Comparison of ENCODE assay signal across 3 cellular contexts in the genomic region with DNA sequence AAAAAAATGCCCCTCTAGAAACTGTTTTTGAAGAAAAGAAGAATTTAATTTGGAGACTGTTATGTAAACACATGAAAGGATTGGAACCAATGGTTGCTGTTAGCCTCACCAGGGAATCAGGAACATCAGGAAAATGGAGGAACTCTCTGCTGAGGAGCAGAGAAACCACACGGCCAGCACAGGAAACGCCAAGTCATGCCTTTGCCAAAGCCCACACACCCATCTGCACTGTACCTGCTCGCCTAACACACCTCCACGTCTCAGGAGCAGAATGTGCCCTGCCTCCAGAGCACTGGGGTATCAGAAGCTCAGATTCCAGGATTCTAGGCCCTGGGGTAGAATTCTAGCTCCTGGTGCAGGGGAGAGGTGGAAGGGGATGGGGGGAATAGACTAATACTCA.
TF ChIP-seq lines count a peak whose summit lies in the region.

No MANE protein-coding gene starts in this region.

TF ChIP-seq in GM23338, 12 proteins besides CTCF, POLR2A, EP300 and RAD21:
- TF ChIP-seq EZH2 (IDR thresholded peaks at IDR 0.05; ENCODE audit: low read depth, unreplicated experiment) (no peak), STAT1 (IDR thresholded peaks at IDR 0.05; ENCODE audit: unreplicated experiment) (no peak), JUNB (IDR thresholded peaks at IDR 0.05; ENCODE audit: unreplicated experiment) (no peak), NANOG (IDR thresholded peaks at IDR 0.05; ENCODE audit: borderline replicate concordance) (no peak), ZNF114 (CRISPR knock-in tag; IDR thresholded peaks at IDR 0.05) (no peak)
- TF ChIP-seq, protein P1, sequence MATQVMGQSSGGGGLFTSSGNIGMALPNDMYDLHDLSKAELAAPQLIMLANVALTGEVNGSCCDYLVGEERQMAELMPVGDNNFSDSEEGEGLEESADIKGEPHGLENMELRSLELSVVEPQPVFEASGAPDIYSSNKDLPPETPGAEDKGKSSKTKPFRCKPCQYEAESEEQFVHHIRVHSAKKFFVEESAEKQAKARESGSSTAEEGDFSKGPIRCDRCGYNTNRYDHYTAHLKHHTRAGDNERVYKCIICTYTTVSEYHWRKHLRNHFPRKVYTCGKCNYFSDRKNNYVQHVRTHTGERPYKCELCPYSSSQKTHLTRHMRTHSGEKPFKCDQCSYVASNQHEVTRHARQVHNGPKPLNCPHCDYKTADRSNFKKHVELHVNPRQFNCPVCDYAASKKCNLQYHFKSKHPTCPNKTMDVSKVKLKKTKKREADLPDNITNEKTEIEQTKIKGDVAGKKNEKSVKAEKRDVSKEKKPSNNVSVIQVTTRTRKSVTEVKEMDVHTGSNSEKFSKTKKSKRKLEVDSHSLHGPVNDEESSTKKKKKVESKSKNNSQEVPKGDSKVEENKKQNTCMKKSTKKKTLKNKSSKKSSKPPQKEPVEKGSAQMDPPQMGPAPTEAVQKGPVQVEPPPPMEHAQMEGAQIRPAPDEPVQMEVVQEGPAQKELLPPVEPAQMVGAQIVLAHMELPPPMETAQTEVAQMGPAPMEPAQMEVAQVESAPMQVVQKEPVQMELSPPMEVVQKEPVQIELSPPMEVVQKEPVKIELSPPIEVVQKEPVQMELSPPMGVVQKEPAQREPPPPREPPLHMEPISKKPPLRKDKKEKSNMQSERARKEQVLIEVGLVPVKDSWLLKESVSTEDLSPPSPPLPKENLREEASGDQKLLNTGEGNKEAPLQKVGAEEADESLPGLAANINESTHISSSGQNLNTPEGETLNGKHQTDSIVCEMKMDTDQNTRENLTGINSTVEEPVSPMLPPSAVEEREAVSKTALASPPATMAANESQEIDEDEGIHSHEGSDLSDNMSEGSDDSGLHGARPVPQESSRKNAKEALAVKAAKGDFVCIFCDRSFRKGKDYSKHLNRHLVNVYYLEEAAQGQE (IDR thresholded peaks at IDR 0.05; ENCODE audit: unreplicated experiment): no peak
- TF ChIP-seq, protein P2, sequence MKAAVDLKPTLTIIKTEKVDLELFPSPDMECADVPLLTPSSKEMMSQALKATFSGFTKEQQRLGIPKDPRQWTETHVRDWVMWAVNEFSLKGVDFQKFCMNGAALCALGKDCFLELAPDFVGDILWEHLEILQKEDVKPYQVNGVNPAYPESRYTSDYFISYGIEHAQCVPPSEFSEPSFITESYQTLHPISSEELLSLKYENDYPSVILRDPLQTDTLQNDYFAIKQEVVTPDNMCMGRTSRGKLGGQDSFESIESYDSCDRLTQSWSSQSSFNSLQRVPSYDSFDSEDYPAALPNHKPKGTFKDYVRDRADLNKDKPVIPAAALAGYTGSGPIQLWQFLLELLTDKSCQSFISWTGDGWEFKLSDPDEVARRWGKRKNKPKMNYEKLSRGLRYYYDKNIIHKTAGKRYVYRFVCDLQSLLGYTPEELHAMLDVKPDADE (IDR thresholded peaks at IDR 0.05): no peak

TF ChIP-seq in GM12878, 131 proteins besides CTCF, POLR2A, EP300 and RAD21 (continues in another document):
- TF ChIP-seq IKZF2 (IDR thresholded peaks at IDR 0.05) (no peak), RELA (IDR thresholded peaks at IDR 0.05; ENCODE audit: borderline replicate concordance, partially characterized antibody) (no peak)
- TF ChIP-seq, protein P3, sequence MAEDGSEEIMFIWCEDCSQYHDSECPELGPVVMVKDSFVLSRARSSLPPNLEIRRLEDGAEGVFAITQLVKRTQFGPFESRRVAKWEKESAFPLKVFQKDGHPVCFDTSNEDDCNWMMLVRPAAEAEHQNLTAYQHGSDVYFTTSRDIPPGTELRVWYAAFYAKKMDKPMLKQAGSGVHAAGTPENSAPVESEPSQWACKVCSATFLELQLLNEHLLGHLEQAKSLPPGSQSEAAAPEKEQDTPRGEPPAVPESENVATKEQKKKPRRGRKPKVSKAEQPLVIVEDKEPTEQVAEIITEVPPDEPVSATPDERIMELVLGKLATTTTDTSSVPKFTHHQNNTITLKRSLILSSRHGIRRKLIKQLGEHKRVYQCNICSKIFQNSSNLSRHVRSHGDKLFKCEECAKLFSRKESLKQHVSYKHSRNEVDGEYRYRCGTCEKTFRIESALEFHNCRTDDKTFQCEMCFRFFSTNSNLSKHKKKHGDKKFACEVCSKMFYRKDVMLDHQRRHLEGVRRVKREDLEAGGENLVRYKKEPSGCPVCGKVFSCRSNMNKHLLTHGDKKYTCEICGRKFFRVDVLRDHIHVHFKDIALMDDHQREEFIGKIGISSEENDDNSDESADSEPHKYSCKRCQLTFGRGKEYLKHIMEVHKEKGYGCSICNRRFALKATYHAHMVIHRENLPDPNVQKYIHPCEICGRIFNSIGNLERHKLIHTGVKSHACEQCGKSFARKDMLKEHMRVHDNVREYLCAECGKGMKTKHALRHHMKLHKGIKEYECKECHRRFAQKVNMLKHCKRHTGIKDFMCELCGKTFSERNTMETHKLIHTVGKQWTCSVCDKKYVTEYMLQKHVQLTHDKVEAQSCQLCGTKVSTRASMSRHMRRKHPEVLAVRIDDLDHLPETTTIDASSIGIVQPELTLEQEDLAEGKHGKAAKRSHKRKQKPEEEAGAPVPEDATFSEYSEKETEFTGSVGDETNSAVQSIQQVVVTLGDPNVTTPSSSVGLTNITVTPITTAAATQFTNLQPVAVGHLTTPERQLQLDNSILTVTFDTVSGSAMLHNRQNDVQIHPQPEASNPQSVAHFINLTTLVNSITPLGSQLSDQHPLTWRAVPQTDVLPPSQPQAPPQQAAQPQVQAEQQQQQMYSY (CRISPR knock-in tag; IDR thresholded peaks at IDR 0.05): no peak
- TF ChIP-seq, protein P4, sequence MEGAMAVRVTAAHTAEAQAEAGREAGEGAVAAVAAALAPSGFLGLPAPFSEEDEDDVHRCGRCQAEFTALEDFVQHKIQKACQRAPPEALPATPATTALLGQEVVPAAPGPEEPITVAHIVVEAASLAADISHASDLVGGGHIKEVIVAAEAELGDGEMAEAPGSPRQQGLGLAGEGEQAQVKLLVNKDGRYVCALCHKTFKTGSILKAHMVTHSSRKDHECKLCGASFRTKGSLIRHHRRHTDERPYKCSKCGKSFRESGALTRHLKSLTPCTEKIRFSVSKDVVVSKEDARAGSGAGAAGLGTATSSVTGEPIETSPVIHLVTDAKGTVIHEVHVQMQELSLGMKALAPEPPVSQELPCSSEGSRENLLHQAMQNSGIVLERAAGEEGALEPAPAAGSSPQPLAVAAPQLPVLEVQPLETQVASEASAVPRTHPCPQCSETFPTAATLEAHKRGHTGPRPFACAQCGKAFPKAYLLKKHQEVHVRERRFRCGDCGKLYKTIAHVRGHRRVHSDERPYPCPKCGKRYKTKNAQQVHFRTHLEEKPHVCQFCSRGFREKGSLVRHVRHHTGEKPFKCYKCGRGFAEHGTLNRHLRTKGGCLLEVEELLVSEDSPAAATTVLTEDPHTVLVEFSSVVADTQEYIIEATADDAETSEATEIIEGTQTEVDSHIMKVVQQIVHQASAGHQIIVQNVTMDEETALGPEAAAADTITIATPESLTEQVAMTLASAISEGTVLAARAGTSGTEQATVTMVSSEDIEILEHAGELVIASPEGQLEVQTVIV (IDR thresholded peaks at IDR 0.05; ENCODE audit: borderline replicate concordance, partially characterized antibody): no peak
- TF ChIP-seq, protein P5, sequence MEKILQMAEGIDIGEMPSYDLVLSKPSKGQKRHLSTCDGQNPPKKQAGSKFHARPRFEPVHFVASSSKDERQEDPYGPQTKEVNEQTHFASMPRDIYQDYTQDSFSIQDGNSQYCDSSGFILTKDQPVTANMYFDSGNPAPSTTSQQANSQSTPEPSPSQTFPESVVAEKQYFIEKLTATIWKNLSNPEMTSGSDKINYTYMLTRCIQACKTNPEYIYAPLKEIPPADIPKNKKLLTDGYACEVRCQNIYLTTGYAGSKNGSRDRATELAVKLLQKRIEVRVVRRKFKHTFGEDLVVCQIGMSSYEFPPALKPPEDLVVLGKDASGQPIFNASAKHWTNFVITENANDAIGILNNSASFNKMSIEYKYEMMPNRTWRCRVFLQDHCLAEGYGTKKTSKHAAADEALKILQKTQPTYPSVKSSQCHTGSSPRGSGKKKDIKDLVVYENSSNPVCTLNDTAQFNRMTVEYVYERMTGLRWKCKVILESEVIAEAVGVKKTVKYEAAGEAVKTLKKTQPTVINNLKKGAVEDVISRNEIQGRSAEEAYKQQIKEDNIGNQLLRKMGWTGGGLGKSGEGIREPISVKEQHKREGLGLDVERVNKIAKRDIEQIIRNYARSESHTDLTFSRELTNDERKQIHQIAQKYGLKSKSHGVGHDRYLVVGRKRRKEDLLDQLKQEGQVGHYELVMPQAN (conservative IDR thresholded peaks at IDR 0.05): no peak

TF ChIP-seq in GM12891, 5 proteins besides CTCF, POLR2A, EP300 and RAD21:
- TF ChIP-seq POU2F2 (IDR thresholded peaks at IDR 0.05; ENCODE audit: low read depth, low read length) (no peak), TAF1 (IDR thresholded peaks at IDR 0.05; ENCODE audit: low read depth, low read length) (no peak), POLR2AphosphoS5 (IDR thresholded peaks at IDR 0.05; ENCODE audit: low read depth, low read length) (no peak), SPI1 (IDR thresholded peaks at IDR 0.05; ENCODE audit: low read depth, low read length) (no peak), PAX5 (IDR thresholded peaks at IDR 0.05; ENCODE audit: insufficient read depth, low read length, severe bottlenecking) (no peak)
